In the genomic region with DNA sequence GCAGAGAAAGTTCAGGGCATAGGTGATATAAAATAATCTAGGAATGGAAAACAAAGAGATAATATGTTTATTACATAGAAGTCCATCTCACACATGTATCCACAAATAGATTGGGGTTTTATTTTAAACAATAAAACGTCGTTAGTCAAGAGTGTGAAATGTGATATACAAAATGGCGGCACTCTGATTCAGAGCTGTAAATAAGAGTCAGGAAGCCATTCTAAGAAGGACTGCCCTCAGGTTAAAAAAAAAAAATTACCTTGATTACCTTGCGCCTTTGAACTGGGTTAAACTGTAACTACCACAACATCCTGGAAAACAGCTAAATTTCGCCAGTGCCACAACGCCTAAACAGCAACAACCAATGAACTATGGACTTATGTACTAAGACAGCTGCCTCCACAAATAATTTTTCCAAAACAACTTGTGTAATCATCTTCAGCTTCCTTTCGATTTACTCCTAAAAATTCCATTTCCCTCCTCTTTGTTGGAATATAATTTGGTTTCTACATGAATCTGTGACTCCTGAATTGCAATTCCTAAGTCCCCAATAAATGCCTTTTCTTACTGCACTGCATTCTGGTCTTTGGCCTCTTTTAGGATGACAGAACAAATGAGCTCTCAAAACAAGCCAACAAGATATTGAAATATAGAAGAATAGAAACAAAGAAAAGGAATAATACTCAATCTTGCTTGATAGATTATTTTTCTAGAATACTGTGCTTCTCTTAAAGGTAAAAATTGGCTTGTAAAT, we compare ENCODE assay signal across 19 cellular contexts.
DNase-seq lines count a peak whose midpoint lies in the region; ATAC-seq and TF ChIP-seq lines count a peak whose summit lies in the region.
"Had no signal": no experiment of that assay in that cellular context is flagged by ENCODE, and none has a peak within 500 bp of the region (broad histone marks: within the 10 kb centered on the region; RNA-seq: fewer than 3 reads in every experiment).

No MANE protein-coding gene starts in this region.

- DNase-seq in HuH-7 (ENCODE audit: low spot score): peak; percentile 1
- peak; percentile 6 for DNase-seq in kidney tubule cell (ENCODE audit: low spot score)
- DNase-seq in renal cortical epithelial cell (ENCODE audit: low read depth): peak; percentile 65
- no peak for DNase-seq in HuH-7.5 (ENCODE audit: low spot score)
- no peak for DNase-seq in GM10266 (ENCODE audit: extremely low spot score)
- DNase-seq: C1 segment of cervical spinal cord; CD4-positive, CD25-positive, alpha-beta regulatory T cell; CD8-positive, alpha-beta memory T cell; COR-L47; DMS 273 treated with DMSO at 0.1 percent for 48 hours; DMS79; GDM1; GOT3; H7; HFFc6; KBM-7 had no signal

- peak overlapping the region in 2 of 3 donors; percentile 19 to 44 for H3K4me3 ChIP-seq in liver (ENCODE audit: low read depth in 1 of 3, low read length in 3 of 3)

- no peaks in the 10 kb centered on the region for H3K9me3 ChIP-seq in liver (ENCODE audit: control insufficient read depth in 4 of 4, low read length in 3 of 4)

- WGBS in liver: 54% methylated on average over 7 of the region's 7 CpGs

- peak overlapping the region in 1 of 2 donors; percentile 80 for H3K9ac ChIP-seq in liver (ENCODE audit: low read depth in 1 of 2, low read length in 2 of 2)

- TF ChIP-seq RAD21 in liver (IDR thresholded peaks at IDR 0.05): peak; percentile 46 to 54

- ATAC-seq in HG03521 (IDR thresholded peaks at IDR 0.05; ENCODE audit: unreplicated experiment): no peak
- ATAC-seq: HCT116 had no signal

- H3K27ac ChIP-seq in liver (ENCODE audit: low read depth in 1 of 2, low read length in 2 of 2): peak overlapping the region; percentile 72 to 79

- no peaks in the 10 kb centered on the region for H3K27me3 ChIP-seq in liver (ENCODE audit: control insufficient read depth in 4 of 4, insufficient read depth in 4 of 4, low read length in 3 of 4)

- no peak for TF ChIP-seq CTCF in liver (IDR thresholded peaks at IDR 0.05; ENCODE audit: low read depth, low read length, missing input control)
- no peak for TF ChIP-seq CTCF in GM10266 (IDR thresholded peaks at IDR 0.05; ENCODE audit: control insufficient read depth, insufficient read depth, low read depth, missing control alignments)

- no peaks in the 10 kb centered on the region for H3K4me1 ChIP-seq in liver (ENCODE audit: control insufficient read depth in 4 of 4, insufficient read depth in 4 of 4, low read length in 3 of 4)

- H3K36me3 ChIP-seq in liver (ENCODE audit: control insufficient read depth in 4 of 4, insufficient read depth in 3 of 4, low read depth in 1 of 4, low read length in 3 of 4): no peaks in the 10 kb centered on the region

TF ChIP-seq in liver, 16 proteins besides CTCF, POLR2A, EP300 and RAD21:
- TF ChIP-seq, protein P1, sequence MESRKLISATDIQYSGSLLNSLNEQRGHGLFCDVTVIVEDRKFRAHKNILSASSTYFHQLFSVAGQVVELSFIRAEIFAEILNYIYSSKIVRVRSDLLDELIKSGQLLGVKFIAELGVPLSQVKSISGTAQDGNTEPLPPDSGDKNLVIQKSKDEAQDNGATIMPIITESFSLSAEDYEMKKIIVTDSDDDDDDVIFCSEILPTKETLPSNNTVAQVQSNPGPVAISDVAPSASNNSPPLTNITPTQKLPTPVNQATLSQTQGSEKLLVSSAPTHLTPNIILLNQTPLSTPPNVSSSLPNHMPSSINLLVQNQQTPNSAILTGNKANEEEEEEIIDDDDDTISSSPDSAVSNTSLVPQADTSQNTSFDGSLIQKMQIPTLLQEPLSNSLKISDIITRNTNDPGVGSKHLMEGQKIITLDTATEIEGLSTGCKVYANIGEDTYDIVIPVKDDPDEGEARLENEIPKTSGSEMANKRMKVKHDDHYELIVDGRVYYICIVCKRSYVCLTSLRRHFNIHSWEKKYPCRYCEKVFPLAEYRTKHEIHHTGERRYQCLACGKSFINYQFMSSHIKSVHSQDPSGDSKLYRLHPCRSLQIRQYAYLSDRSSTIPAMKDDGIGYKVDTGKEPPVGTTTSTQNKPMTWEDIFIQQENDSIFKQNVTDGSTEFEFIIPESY (IDR thresholded peaks at IDR 0.05): peak; percentile 52
- TF ChIP-seq EGR1 (IDR thresholded peaks at IDR 0.05; ENCODE audit: low read depth in 2 of 2) (peak; percentile 61 to 90), SP1 (IDR thresholded peaks at IDR 0.05) (peak; percentile 95), HNF4A (conservative IDR thresholded peaks at IDR 0.05) (peak; percentile 93 to 95), RXRA (IDR thresholded peaks at IDR 0.05) (peak; percentile 78 to 90), JUND (IDR thresholded peaks at IDR 0.05) (peak; percentile 42 to 67), FOXA1 (IDR thresholded peaks at IDR 0.05) (no peak), NR2F2 (IDR thresholded peaks at IDR 0.05) (no peak), YY1 (IDR thresholded peaks at IDR 0.05) (peak; percentile 97), HNF4G (IDR thresholded peaks at IDR 0.05) (peak; percentile 82), FOXA2 (IDR thresholded peaks at IDR 0.05) (peak; percentile 48), GABPA (IDR thresholded peaks at IDR 0.05 in 1 of 2, conservative IDR thresholded peaks at IDR 0.05 in 1 of 2) (peak in 1 of 2 donors; percentile 46), TAF1 (conservative IDR thresholded peaks at IDR 0.05) (no peak)
- TF ChIP-seq, protein P2, sequence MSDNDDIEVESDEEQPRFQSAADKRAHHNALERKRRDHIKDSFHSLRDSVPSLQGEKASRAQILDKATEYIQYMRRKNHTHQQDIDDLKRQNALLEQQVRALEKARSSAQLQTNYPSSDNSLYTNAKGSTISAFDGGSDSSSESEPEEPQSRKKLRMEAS (IDR thresholded peaks at IDR 0.05): peak; percentile 72
- TF ChIP-seq, protein P3, sequence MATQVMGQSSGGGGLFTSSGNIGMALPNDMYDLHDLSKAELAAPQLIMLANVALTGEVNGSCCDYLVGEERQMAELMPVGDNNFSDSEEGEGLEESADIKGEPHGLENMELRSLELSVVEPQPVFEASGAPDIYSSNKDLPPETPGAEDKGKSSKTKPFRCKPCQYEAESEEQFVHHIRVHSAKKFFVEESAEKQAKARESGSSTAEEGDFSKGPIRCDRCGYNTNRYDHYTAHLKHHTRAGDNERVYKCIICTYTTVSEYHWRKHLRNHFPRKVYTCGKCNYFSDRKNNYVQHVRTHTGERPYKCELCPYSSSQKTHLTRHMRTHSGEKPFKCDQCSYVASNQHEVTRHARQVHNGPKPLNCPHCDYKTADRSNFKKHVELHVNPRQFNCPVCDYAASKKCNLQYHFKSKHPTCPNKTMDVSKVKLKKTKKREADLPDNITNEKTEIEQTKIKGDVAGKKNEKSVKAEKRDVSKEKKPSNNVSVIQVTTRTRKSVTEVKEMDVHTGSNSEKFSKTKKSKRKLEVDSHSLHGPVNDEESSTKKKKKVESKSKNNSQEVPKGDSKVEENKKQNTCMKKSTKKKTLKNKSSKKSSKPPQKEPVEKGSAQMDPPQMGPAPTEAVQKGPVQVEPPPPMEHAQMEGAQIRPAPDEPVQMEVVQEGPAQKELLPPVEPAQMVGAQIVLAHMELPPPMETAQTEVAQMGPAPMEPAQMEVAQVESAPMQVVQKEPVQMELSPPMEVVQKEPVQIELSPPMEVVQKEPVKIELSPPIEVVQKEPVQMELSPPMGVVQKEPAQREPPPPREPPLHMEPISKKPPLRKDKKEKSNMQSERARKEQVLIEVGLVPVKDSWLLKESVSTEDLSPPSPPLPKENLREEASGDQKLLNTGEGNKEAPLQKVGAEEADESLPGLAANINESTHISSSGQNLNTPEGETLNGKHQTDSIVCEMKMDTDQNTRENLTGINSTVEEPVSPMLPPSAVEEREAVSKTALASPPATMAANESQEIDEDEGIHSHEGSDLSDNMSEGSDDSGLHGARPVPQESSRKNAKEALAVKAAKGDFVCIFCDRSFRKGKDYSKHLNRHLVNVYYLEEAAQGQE (IDR thresholded peaks at IDR 0.05): peak; percentile 48
- TF ChIP-seq, protein P4, sequence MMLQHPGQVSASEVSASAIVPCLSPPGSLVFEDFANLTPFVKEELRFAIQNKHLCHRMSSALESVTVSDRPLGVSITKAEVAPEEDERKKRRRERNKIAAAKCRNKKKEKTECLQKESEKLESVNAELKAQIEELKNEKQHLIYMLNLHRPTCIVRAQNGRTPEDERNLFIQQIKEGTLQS (IDR thresholded peaks at IDR 0.05): peak; percentile 55

Comparison
In these comparisons a context has a peak if more than half of its experiments do, and no peak if none do; other contexts are left out.
1. DNase-seq: peak in HuH-7 (single experiment), kidney tubule cell (single experiment) and renal cortical epithelial cell (single experiment); none in HuH-7.5 (single experiment) and GM10266 (single experiment).